ENCODE assay signal across 8 cellular contexts in genomic region chr5:114362977-114363721, GRCh38. TPM values are rescaled to one million over a fixed set of nuclear protein-coding genes. Genes with fewer than 3 reads are reported as not detected.
A peak's percentile ranks its signal among the peaks of the same experiment; 100 is the strongest.
DNase-seq lines count a peak whose midpoint lies in the region; ATAC-seq and TF ChIP-seq lines count a peak whose summit lies in the region.

No MANE protein-coding gene starts in this region.

- H3K18ac ChIP-seq in IMR-90 (ENCODE audit: low read depth, low read length) = no peak overlapping the region

- no peak overlapping the region for H2BK120ac ChIP-seq in IMR-90 (ENCODE audit: low read depth, low read length)

- intact Hi-C loops in IMR-90 (cut with micrococcal nuclease) = loop anchor here (10.0 kb wide), 1 partner anchor 702 kb away; no protein-coding TSS in a partner anchor

- no TSS peak for BruUV-seq in IMR-90 (replicated peaks; lab: Mats Ljungman, UMichigan)

- H3K9me1 ChIP-seq in IMR-90 (ENCODE audit: insufficient read depth, low read length) = no peaks in the 10 kb centered on the region

- H2AK9ac ChIP-seq in IMR-90 (replicated peaks; ENCODE audit: low read depth, low read length, poor library complexity) = peak overlapping the region; percentile 26

- H2BK5ac ChIP-seq in IMR-90 (ENCODE audit: low read depth, low read length, poor library complexity, severe bottlenecking) = no peak overlapping the region

- dilution Hi-C loops in IMR-90 (cut with HindIII; ENCODE audit: low sequenced_read_pairs, unreplicated experiment) = no loop called here

- H4K20me1 ChIP-seq in IMR-90 (ENCODE audit: insufficient read depth, low read length) = no peaks in the 10 kb centered on the region

- H3K36me3 ChIP-seq in IMR-90 (ENCODE audit: control insufficient read depth, insufficient read depth, low read length) = no peaks in the 10 kb centered on the region
- H3K36me3 ChIP-seq in muscle layer of colon (ENCODE audit: insufficient read depth, low read length) = no peaks in the 10 kb centered on the region

- H4K8ac ChIP-seq in IMR-90 (ENCODE audit: low read depth in 2 of 2, low read length in 2 of 2) = no peak overlapping the region

- 3% methylated on average over 24 of the region's 61 CpGs; no CpG with 5 or more reads in 1 of the 2 experiments for WGBS in IMR-90 (ENCODE audit: extremely low coverage in 2 of 2, insufficient read length in 1 of 2), 2 experiments

- no peak overlapping the region for H2BK20ac ChIP-seq in IMR-90 (ENCODE audit: low read depth, low read length)

- H2AK5ac ChIP-seq in IMR-90 (ENCODE audit: low read depth, low read length) = no peak overlapping the region

- no peak overlapping the region for H3K56ac ChIP-seq in IMR-90 (ENCODE audit: extremely low read depth, insufficient read depth, low read length)

- DNase-seq in COLO668 (lab: John Stamatoyannopoulos, UW; ENCODE audit: unreplicated experiment) = peak; percentile 28
- peak; percentile 37 for DNase-seq in IMR-90
- peak; percentile 58 for DNase-seq in ecto neural progenitor cell (ENCODE audit: low spot score)
- DNase-seq in mucosa of gallbladder (ENCODE audit: low spot score) = no peak
- no peak for DNase-seq in activated naive CD4-positive, alpha-beta T cell (lab: John Stamatoyannopoulos, UW)
- DNase-seq in GM20000 (ENCODE audit: low spot score) = no peak

- peaks cover 7% of the 10 kb centered on the region for H3K27me3 ChIP-seq in IMR-90 (ENCODE audit: control insufficient read depth, insufficient read depth, low read length)
- H3K27me3 ChIP-seq in muscle layer of colon (ENCODE audit: control insufficient read depth in 1 of 2, insufficient read depth in 2 of 2, low read length in 2 of 2) = peaks cover 4 to 28% of the 10 kb centered on the region in 2 donors

- H3K27ac ChIP-seq in IMR-90 (ENCODE audit: insufficient read depth, low read length) (no peak overlapping the region), muscle layer of colon (ENCODE audit: low read depth, low read length) (no peak overlapping the region)

- H3K4ac ChIP-seq in IMR-90 (ENCODE audit: low read depth, low read length) = no peak overlapping the region

- POLR2A ChIA-PET in IMR-90 (lab: Charles Lee; ENCODE audit: unreplicated experiment) = no interaction called here

- H3K4me1 ChIP-seq in IMR-90 (ENCODE audit: control insufficient read depth, insufficient read depth, low read length) (no peaks in the 10 kb centered on the region), muscle layer of colon (ENCODE audit: insufficient read depth, low read length) (peaks cover 8% of the 10 kb centered on the region)

- no peak overlapping the region for H2BK15ac ChIP-seq in IMR-90 (ENCODE audit: low read depth, low read length)

- H3K4me2 ChIP-seq in IMR-90 (ENCODE audit: low read depth, low read length) = peak overlapping the region; percentile 90

- no peak for TF ChIP-seq POLR2A in IMR-90 (IDR thresholded peaks at IDR 0.05; ENCODE audit: low read depth, low read length)

- no peak overlapping the region for H4K91ac ChIP-seq in IMR-90 (ENCODE audit: insufficient read depth, low read depth, low read length)

- in situ Hi-C loops in IMR-90 (cut with MboI; ENCODE audit: low sequenced_read_pairs) = loop anchor here (5.0 kb wide), 1 partner anchor 84 kb away; no protein-coding TSS in a partner anchor

- no peak for TF ChIP-seq CTCF in IMR-90 (conservative IDR thresholded peaks at IDR 0.05; ENCODE audit: low read depth, low read length)
- no peak for TF ChIP-seq CTCF in GM20000 (IDR thresholded peaks at IDR 0.05; ENCODE audit: extremely low read depth, missing control alignments)

- no peak for ATAC-seq in IMR-90 (ENCODE audit: low read depth)
- no peak for ATAC-seq in HG02970 (IDR thresholded peaks at IDR 0.05; ENCODE audit: low FRiP score, unreplicated experiment)

- H3K23ac ChIP-seq in IMR-90 (ENCODE audit: low read depth, low read length) = no peak overlapping the region; the same call in 1 of the 2 replicates

- H3K4me3 ChIP-seq in IMR-90 (ENCODE audit: insufficient read depth, low read depth, low read length) (peak overlapping the region; percentile 76), muscle layer of colon (ENCODE audit: low read depth in 1 of 2, low read length in 2 of 2) (peak overlapping the region; percentile 55 to 77)

- H4K5ac ChIP-seq in IMR-90 (ENCODE audit: low read depth, low read length) = no peak overlapping the region

- CTCF ChIA-PET in IMR-90 (lab: Yijun Ruan, JAX) = interaction anchor here (1.1 kb wide), 1 partner anchor 9 kb away, joined by 3 read pairs; no protein-coding TSS in a partner anchor

- H3K79me1 ChIP-seq in IMR-90 (ENCODE audit: low read depth in 1 of 2, low read length in 2 of 2) = no peaks in the 10 kb centered on the region

- H3K9me3 ChIP-seq in IMR-90 (ENCODE audit: control insufficient read depth, insufficient read depth, low read length) (no peaks in the 10 kb centered on the region), muscle layer of colon (ENCODE audit: low read length) (no peaks in the 10 kb centered on the region)

- peak overlapping the region; percentile 93 for H2AFZ ChIP-seq in IMR-90 (replicated peaks; ENCODE audit: low read length, poor library complexity)

- TF ChIP-seq RAD21 in IMR-90 (IDR thresholded peaks at IDR 0.05; ENCODE audit: low read length) = no peak

- no peak overlapping the region for H3K14ac ChIP-seq in IMR-90 (replicated peaks; ENCODE audit: low read depth, low read length)

- no peak overlapping the region for H3K9ac ChIP-seq in IMR-90 (ENCODE audit: low read depth, low read length)
- no peak overlapping the region for H3K9ac ChIP-seq in muscle layer of colon (ENCODE audit: low read length)

TF ChIP-seq in IMR-90, 13 proteins besides CTCF, POLR2A, EP300 and RAD21:
- TF ChIP-seq USF2 (IDR thresholded peaks at IDR 0.05; ENCODE audit: low read depth, low read length) (no peak), RFX5 (IDR thresholded peaks at IDR 0.05; ENCODE audit: low read depth, low read length) (no peak), NFE2L2 (IDR thresholded peaks at IDR 0.05; ENCODE audit: low read depth, low read length) (no peak), FOS (IDR thresholded peaks at IDR 0.05; ENCODE audit: low read depth, low read length) (no peak)
TF ChIP-seq in IMR-90: peak in this region for 0.

RNA-seq across cellular contexts. Expression of gene KCNN2, which starts 1.3 kb away (rescaled TPM):
- 2.2 and 3.3 TPM in 2 replicates for total RNA-seq in IMR-90 (2012; rRNA removed)
- polyA plus RNA-seq in IMR-90 (2012; rRNA removed) = 7.5 and 8.8 TPM in 2 replicates
- 4.9 and 5.7 TPM in 2 replicates for polyA plus RNA-seq in IMR-90 (2012; cell fraction: cytosol; rRNA removed)
- polyA plus RNA-seq in IMR-90 (2012; cell fraction: nucleus; rRNA removed; ENCODE audit: low replicate concordance) = 5.9 and 9.9 TPM in 2 replicates
- total RNA-seq in mucosa of gallbladder = 0.17 TPM

Comparison
In these comparisons a context has a peak if more than half of its experiments do, and no peak if none do; other contexts are left out.
1. DNase-seq: peak in COLO668 (single experiment), IMR-90 (single experiment) and ecto neural progenitor cell (single experiment); none in mucosa of gallbladder (single experiment), activated naive CD4-positive, alpha-beta T cell (0 of 4) and GM20000 (single experiment).